Comparison of ENCODE assay signal across 19 cellular contexts in genomic region chr17:78560731-78561130, GRCh38. TPM values are rescaled to one million over a fixed set of nuclear protein-coding genes. Genes with fewer than 3 reads are reported as not detected.
A peak's percentile ranks its signal among the peaks of the same experiment; 100 is the strongest.
DNase-seq lines count a peak whose midpoint lies in the region; TF ChIP-seq lines count a peak whose summit lies in the region.
"Had no signal": no experiment of that assay in that cellular context is flagged by ENCODE, and none has a peak within 500 bp of the region (broad histone marks: within the 10 kb centered on the region; RNA-seq: fewer than 3 reads in every experiment).

No MANE protein-coding gene starts in this region.

- H3K79me1 ChIP-seq in mesenchymal stem cell (replicated peaks; ENCODE audit: low read length, poor library complexity, severe bottlenecking), result no peaks in the 10 kb centered on the region

- no peaks in the 10 kb centered on the region for H3K4me1 Mint-ChIP-seq in neural progenitor cell
- H3K4me1 Mint-ChIP-seq: CD14-positive monocyte; CD4-positive, alpha-beta memory T cell; CD4-positive, CD25-positive, alpha-beta regulatory T cell; CD8-positive, alpha-beta memory T cell had no signal

- H2AK5ac ChIP-seq in mesenchymal stem cell (ENCODE audit: low read length, severe bottlenecking), result no peak overlapping the region

- H3K4me3 ChIP-seq in SJCRH30, result no peak overlapping the region
- no peak overlapping the region for H3K4me3 ChIP-seq in mesenchymal stem cell (ENCODE audit: insufficient read depth in 1 of 2, low read depth in 1 of 2, low read length in 2 of 2)
- no peak overlapping the region for H3K4me3 ChIP-seq in osteoblast (ENCODE audit: insufficient read depth, low read length)
- H3K4me3 ChIP-seq in neural progenitor cell, result no peak overlapping the region
- H3K4me3 ChIP-seq: BLaER1 had no signal

- H3K9ac ChIP-seq in mesenchymal stem cell (ENCODE audit: low read length), result no peak overlapping the region
- no peak overlapping the region for H3K9ac ChIP-seq in neural progenitor cell
- H3K9ac ChIP-seq: BLaER1 had no signal

- no peaks in the 10 kb centered on the region for H3F3A ChIP-seq in neural progenitor cell (ENCODE audit: low read depth)

- no peak overlapping the region for H3K14ac ChIP-seq in mesenchymal stem cell (ENCODE audit: low read length in 2 of 2)

- H3K27ac ChIP-seq in SJCRH30 (peak overlapping the region; percentile 48), mesenchymal stem cell (ENCODE audit: low read length, poor library complexity, severe bottlenecking) (no peak overlapping the region), osteoblast (ENCODE audit: low read depth, low read length) (no peak overlapping the region), neural progenitor cell (no peak overlapping the region)
- H3K27ac ChIP-seq: BLaER1 had no signal

- H3K9me3 ChIP-seq in SJCRH30 (replicated peaks), result no peaks in the 10 kb centered on the region
- no peaks in the 10 kb centered on the region for H3K9me3 ChIP-seq in mesenchymal stem cell (ENCODE audit: control insufficient read depth, low read length)
- H3K9me3 ChIP-seq in osteoblast (ENCODE audit: low read depth, low read length), result no peaks in the 10 kb centered on the region
- H3K9me3 ChIP-seq in neural progenitor cell (ENCODE audit: low read depth), result no peaks in the 10 kb centered on the region
- H3K9me3 ChIP-seq: BE2C, BLaER1 had no signal

- H3K9me3 Mint-ChIP-seq in neural progenitor cell, result no peaks in the 10 kb centered on the region
- H3K9me3 Mint-ChIP-seq: CD4-positive, alpha-beta memory T cell; CD8-positive, alpha-beta memory T cell had no signal

- no peak overlapping the region for H2BK15ac ChIP-seq in mesenchymal stem cell (ENCODE audit: low read depth, poor library complexity, severe bottlenecking)

- H4K20me1 ChIP-seq in osteoblast (ENCODE audit: insufficient read depth, low read length) (peaks cover 2% of the 10 kb centered on the region), neural progenitor cell (ENCODE audit: low read depth) (no peaks in the 10 kb centered on the region)
- H4K20me1 ChIP-seq: BLaER1 had no signal

- no peak overlapping the region for H2BK5ac ChIP-seq in mesenchymal stem cell (ENCODE audit: low read depth, low read length, poor library complexity, severe bottlenecking)

- H3K27me3 ChIP-seq in SJCRH30 (no peaks in the 10 kb centered on the region), mesenchymal stem cell (ENCODE audit: control insufficient read depth in 1 of 2, insufficient read depth in 1 of 2, low read length in 2 of 2) (peaks cover 8 to 57% of the 10 kb centered on the region in 2 experiments), osteoblast (ENCODE audit: insufficient read depth, low read length) (peaks cover 20% of the 10 kb centered on the region), neural progenitor cell (no peaks in the 10 kb centered on the region)
- H3K27me3 ChIP-seq: BE2C, BLaER1 had no signal

- H3K4me3 Mint-ChIP-seq in neural progenitor cell, result no peak overlapping the region
- H3K4me3 Mint-ChIP-seq: CD14-positive monocyte; CD4-positive, alpha-beta memory T cell; CD4-positive, CD25-positive, alpha-beta regulatory T cell; CD8-positive, alpha-beta memory T cell had no signal

- no peaks in the 10 kb centered on the region for H3K36me3 Mint-ChIP-seq in neural progenitor cell
- H3K36me3 Mint-ChIP-seq: CD14-positive monocyte; CD4-positive, alpha-beta memory T cell; CD4-positive, CD25-positive, alpha-beta regulatory T cell; CD8-positive, alpha-beta memory T cell had no signal

- no peaks in the 10 kb centered on the region for H3K79me2 ChIP-seq in osteoblast (ENCODE audit: insufficient read depth, low read length)
- no peaks in the 10 kb centered on the region for H3K79me2 ChIP-seq in neural progenitor cell (ENCODE audit: low read depth)

- H3K4ac ChIP-seq in mesenchymal stem cell (ENCODE audit: low read depth in 1 of 2, low read length in 2 of 2), result no peak overlapping the region

- H4K8ac ChIP-seq in mesenchymal stem cell (ENCODE audit: low read length), result no peak overlapping the region

- H3K36me3 ChIP-seq in SJCRH30 (peaks cover 15% of the 10 kb centered on the region), mesenchymal stem cell (ENCODE audit: control insufficient read depth in 1 of 2, insufficient read depth in 2 of 2, low read depth in 1 of 2, low read length in 2 of 2) (no peaks in the 10 kb centered on the region), osteoblast (ENCODE audit: insufficient read depth, low read length) (no peaks in the 10 kb centered on the region), neural progenitor cell (no peaks in the 10 kb centered on the region)
- H3K36me3 ChIP-seq: BE2C, BLaER1 had no signal

- no peaks in the 10 kb centered on the region for H3K27me3 Mint-ChIP-seq in neural progenitor cell (ENCODE audit: insufficient read depth, low read depth)
- H3K27me3 Mint-ChIP-seq: CD4-positive, CD25-positive, alpha-beta regulatory T cell had no signal

- H3K4me1 ChIP-seq in SJCRH30 (peaks cover 66% of the 10 kb centered on the region), mesenchymal stem cell (ENCODE audit: control insufficient read depth, insufficient read depth, low read depth, low read length) (peaks cover 1% of the 10 kb centered on the region), osteoblast (ENCODE audit: insufficient read depth, low read length) (peaks cover 11% of the 10 kb centered on the region), neural progenitor cell (no peaks in the 10 kb centered on the region)
- H3K4me1 ChIP-seq: BE2C had no signal

- TF ChIP-seq CTCF in osteoblast (IDR thresholded peaks at IDR 0.05; ENCODE audit: extremely low read depth, low read depth, low read length) (no peak), neural progenitor cell (IDR thresholded peaks at IDR 0.05) (no peak)

- no peak overlapping the region for H3K18ac ChIP-seq in mesenchymal stem cell (ENCODE audit: low read depth in 1 of 2, low read length in 2 of 2)

- H3K4me2 ChIP-seq in mesenchymal stem cell (ENCODE audit: low read length, poor library complexity, severe bottlenecking) (no peak overlapping the region), osteoblast (ENCODE audit: insufficient read depth, low read length) (no peak overlapping the region), neural progenitor cell (no peak overlapping the region)
- H3K4me2 ChIP-seq: BLaER1 had no signal

- H2BK12ac ChIP-seq in mesenchymal stem cell (ENCODE audit: low read length in 2 of 2), result no peak overlapping the region

- 92% methylated on average over 22 of the region's 22 CpGs for WGBS in mesenchymal stem cell

- H4K91ac ChIP-seq in mesenchymal stem cell (ENCODE audit: low read length), result no peak overlapping the region

- H2AFZ ChIP-seq in mesenchymal stem cell (ENCODE audit: low read depth, low read length), result peak overlapping the region; percentile 18
- no peak overlapping the region for H2AFZ ChIP-seq in osteoblast (ENCODE audit: low read length)
- no peak overlapping the region for H2AFZ ChIP-seq in neural progenitor cell (replicated peaks)

- DNase-seq in SJCRH30, result no peak
- no peak for DNase-seq in mesenchymal stem cell
- peak; percentile 80 for DNase-seq in osteoblast (ENCODE audit: insufficient read length, low spot score, missing footprints)
- DNase-seq in kidney tubule cell (ENCODE audit: low spot score), result no peak
- no peak for DNase-seq in DMS 273 (lab: John Stamatoyannopoulos, UW; ENCODE audit: unreplicated experiment)
- no peak for DNase-seq in neural progenitor cell (ENCODE audit: low spot score)
- DNase-seq: 8988T; ACHN; BE2C; C1 segment of cervical spinal cord; CD4-positive, alpha-beta memory T cell; CD4-positive, CD25-positive, alpha-beta regulatory T cell; CD8-positive, alpha-beta memory T cell; COR-L47; DMS79 treated with DMSO at 0.1 percent for 48 hours; GF-D8 had no signal

- H2BK120ac ChIP-seq in mesenchymal stem cell (ENCODE audit: low read depth, low read length), result no peak overlapping the region

- no peak overlapping the region for H3K23ac ChIP-seq in mesenchymal stem cell (ENCODE audit: low read length in 2 of 2)

- no peak overlapping the region for H3K27ac Mint-ChIP-seq in neural progenitor cell
- H3K27ac Mint-ChIP-seq: CD14-positive monocyte; CD4-positive, alpha-beta memory T cell; CD4-positive, CD25-positive, alpha-beta regulatory T cell; CD8-positive, alpha-beta memory T cell had no signal

RNA-seq across cellular contexts. Expression of gene DNAH17, which starts 16.5 kb away (rescaled TPM):
- total RNA-seq in SJCRH30 (2014; rRNA removed; shearing (Covaris generic)), result 3.1 and 3.7 TPM in 2 replicates
- 0.06 TPM for polyA plus RNA-seq in mesenchymal stem cell (2013, experiment 1 of 2)
- 0.01 TPM for polyA plus RNA-seq in mesenchymal stem cell (2013, experiment 2 of 2)
- total RNA-seq in osteoblast, result under 0.01 TPM in 2 replicates
- total RNA-seq in neural progenitor cell (ENCODE audit: low replicate concordance), result 0.03 TPM in 1 of 2 replicates, not detected in the other
- polyA plus RNA-seq: AG04450; CD8-positive, alpha-beta memory T cell had no signal
